In the genomic region with DNA sequence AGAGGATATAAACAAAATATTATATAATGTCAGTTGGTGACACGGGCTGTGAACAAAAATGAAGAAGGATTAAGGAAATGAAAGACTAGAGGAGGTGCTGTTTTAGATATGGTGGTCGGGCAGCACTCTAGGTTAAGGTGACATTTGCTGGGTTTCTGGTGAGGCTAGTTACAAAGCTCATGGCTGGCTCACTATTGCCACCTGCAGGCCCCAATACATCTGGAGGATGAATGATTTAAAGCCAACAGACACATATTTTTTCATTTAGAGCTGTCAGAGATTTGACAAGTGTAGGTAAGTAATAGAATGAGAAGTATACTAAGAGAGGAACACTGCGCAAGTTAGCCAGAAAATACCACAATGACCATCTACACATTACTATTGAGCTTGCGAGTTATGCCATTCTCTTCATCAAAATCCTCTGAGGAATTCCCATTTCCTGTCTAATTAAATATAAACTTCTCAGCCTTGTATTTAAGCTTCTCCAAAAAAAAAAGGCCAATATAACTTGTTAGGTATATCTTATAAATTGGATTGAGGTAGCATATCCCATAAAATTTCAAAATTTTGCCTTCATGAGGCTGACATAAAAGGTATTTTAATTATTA, we compare ENCODE assay signal across 8 cellular contexts. TPM values are rescaled to one million over a fixed set of nuclear protein-coding genes. Genes with fewer than 3 reads are reported as not detected.
DNase-seq lines count a peak whose midpoint lies in the region; ATAC-seq and TF ChIP-seq lines count a peak whose summit lies in the region.

No MANE protein-coding gene starts in this region.

- no CpG with 5 or more reads among the region's 4 CpGs for WGBS in trophoblast cell (ENCODE audit: extremely low coverage, insufficient coverage, insufficient read length)

- ATAC-seq in GM19043 (IDR thresholded peaks at IDR 0.05; ENCODE audit: low read depth, unreplicated experiment) (peak; percentile 63), HG03139 (IDR thresholded peaks at IDR 0.05; ENCODE audit: unreplicated experiment) (peak; percentile 68)
- peak; percentile 69 to 74 for ATAC-seq in activated T-cell treated with anti-CD3 and anti-CD28 coated beads, Interleukin-2, amount 50 U/mL, for 72 hours (replicated peaks in 1 of 2)

- peak; percentile 69 for TF ChIP-seq CTCF in foreskin fibroblast (IDR thresholded peaks at IDR 0.05; ENCODE audit: low read depth, low read length)

- H3K14ac ChIP-seq in trophoblast cell (ENCODE audit: low read length), result no peak overlapping the region

- H3K36me3 Mint-ChIP-seq in activated T-cell treated with anti-CD3 and anti-CD28 coated beads, Interleukin-2, amount 50 U/mL, for 72 hours (ENCODE audit: insufficient read depth in 2 of 2), result no peaks in the 10 kb centered on the region

- H3K18ac ChIP-seq in trophoblast cell (ENCODE audit: low read length), result no peak overlapping the region

- H3K4ac ChIP-seq in trophoblast cell (ENCODE audit: low read depth, low read length), result no peak overlapping the region

- H3K79me1 ChIP-seq in trophoblast cell (ENCODE audit: low read length), result no peaks in the 10 kb centered on the region

- H3K36me3 ChIP-seq in NT2/D1 (ENCODE audit: insufficient read depth, insufficient read length, low read length) (no peaks in the 10 kb centered on the region), trophoblast cell (ENCODE audit: control insufficient read depth in 1 of 2, insufficient read depth in 2 of 2, low read length in 2 of 2) (no peaks in the 10 kb centered on the region)

- no peak overlapping the region for H2BK5ac ChIP-seq in trophoblast cell (ENCODE audit: low read depth, low read length, poor library complexity)

- H4K8ac ChIP-seq in trophoblast cell (ENCODE audit: low read depth, low read length), result no peak overlapping the region

- no peaks in the 10 kb centered on the region for H3K9me3 ChIP-seq in NT2/D1 (ENCODE audit: insufficient read depth, low read length)
- no peaks in the 10 kb centered on the region for H3K9me3 ChIP-seq in trophoblast cell (ENCODE audit: insufficient read depth, low read depth, low read length)

- no peak overlapping the region for H3K4me3 Mint-ChIP-seq in activated T-cell treated with anti-CD3 and anti-CD28 coated beads, Interleukin-2, amount 50 U/mL, for 72 hours

- H3K9ac ChIP-seq in NT2/D1 (ENCODE audit: insufficient read length, low read depth) (no peak overlapping the region), trophoblast cell (ENCODE audit: low read length) (no peak overlapping the region)

- no peak overlapping the region for H4K91ac ChIP-seq in trophoblast cell (ENCODE audit: low read depth, low read length)

- H3K27ac Mint-ChIP-seq in activated T-cell treated with anti-CD3 and anti-CD28 coated beads, Interleukin-2, amount 50 U/mL, for 72 hours, result no peak overlapping the region

- H2BK12ac ChIP-seq in trophoblast cell (ENCODE audit: low read length), result no peak overlapping the region

- H2AK5ac ChIP-seq in trophoblast cell (ENCODE audit: low read length), result no peak overlapping the region

- peaks cover 12% of the 10 kb centered on the region for H3K4me1 Mint-ChIP-seq in activated T-cell treated with anti-CD3 and anti-CD28 coated beads, Interleukin-2, amount 50 U/mL, for 72 hours (ENCODE audit: low read depth)

- no peaks in the 10 kb centered on the region for H3K79me2 ChIP-seq in trophoblast cell (ENCODE audit: control insufficient read depth, insufficient read depth, low read length, poor library complexity)

- no peak overlapping the region for H2BK120ac ChIP-seq in trophoblast cell (ENCODE audit: insufficient read depth, low read length, poor library complexity)

- peaks cover 3% of the 10 kb centered on the region for H3K27me3 Mint-ChIP-seq in activated T-cell treated with anti-CD3 and anti-CD28 coated beads, Interleukin-2, amount 50 U/mL, for 72 hours (ENCODE audit: low read depth)

- no peak overlapping the region for H3K27ac ChIP-seq in trophoblast cell (ENCODE audit: low read depth, low read length)

- no peaks in the 10 kb centered on the region for H3K27me3 ChIP-seq in NT2/D1 (ENCODE audit: insufficient read depth, insufficient read length)
- no peaks in the 10 kb centered on the region for H3K27me3 ChIP-seq in trophoblast cell (ENCODE audit: insufficient read depth, low read length)

- H2AFZ ChIP-seq in trophoblast cell (ENCODE audit: insufficient read depth, low read length, poor library complexity), result no peak overlapping the region

- no peak overlapping the region for H3K23ac ChIP-seq in trophoblast cell (ENCODE audit: low read length)

- no peaks in the 10 kb centered on the region for H3K9me3 Mint-ChIP-seq in activated T-cell treated with anti-CD3 and anti-CD28 coated beads, Interleukin-2, amount 50 U/mL, for 72 hours

- H3K4me1 ChIP-seq in NT2/D1 (ENCODE audit: insufficient read depth, insufficient read length) (no peaks in the 10 kb centered on the region), trophoblast cell (ENCODE audit: control insufficient read depth in 1 of 2, insufficient read depth in 2 of 2, low read length in 2 of 2) (no peaks in the 10 kb centered on the region)

- DNase-seq in COR-L47 (lab: John Stamatoyannopoulos, UW) (peak; percentile 58), NT2/D1 (ENCODE audit: low read depth, low spot score) (peak; percentile 40), foreskin fibroblast (peak; percentile 19 to 70), trophoblast cell (peak; percentile 46 to 81), GOT3 (lab: John Stamatoyannopoulos, UW) (no peak)
- peak; percentile 48 to 67 for DNase-seq in activated T-cell treated with anti-CD3 and anti-CD28 coated beads, Interleukin-2, amount 50 U/mL, for 72 hours

- H3K4me3 ChIP-seq in NT2/D1 (ENCODE audit: insufficient read length, low read depth) (no peak overlapping the region), foreskin fibroblast (ENCODE audit: low read depth in 1 of 2, low read length in 2 of 2) (no peak overlapping the region), trophoblast cell (ENCODE audit: low read depth, low read length) (no peak overlapping the region)

- H4K12ac ChIP-seq in trophoblast cell (ENCODE audit: low read depth, low read length), result no peak overlapping the region

- no peak overlapping the region for H3K4me2 ChIP-seq in trophoblast cell (ENCODE audit: low read length)

RNA-seq across cellular contexts. Expression of a gene that starts 6.4 kb away (rescaled TPM):
- total RNA-seq in activated T-cell treated with anti-CD3 and anti-CD28 coated beads, Interleukin-2, amount 50 U/mL, for 72 hours, result not detected
- polyA plus RNA-seq in trophoblast cell (2013), result 0.03 and 0.06 TPM in 2 replicates

RNA-seq across cellular contexts. Expression of a gene that starts 28.3 kb away (rescaled TPM):
- total RNA-seq in activated T-cell treated with anti-CD3 and anti-CD28 coated beads, Interleukin-2, amount 50 U/mL, for 72 hours, result not detected
- not detected in 2 replicates for polyA plus RNA-seq in trophoblast cell (2013)

RNA-seq across cellular contexts. Expression of a gene that starts 56.0 kb away (rescaled TPM):
- not detected for total RNA-seq in activated T-cell treated with anti-CD3 and anti-CD28 coated beads, Interleukin-2, amount 50 U/mL, for 72 hours
- polyA plus RNA-seq in trophoblast cell (2013), result 0.03 TPM in 1 of 2 replicates, not detected in the other
